ENCODE assay signal across 15 cellular contexts in the genomic region with DNA sequence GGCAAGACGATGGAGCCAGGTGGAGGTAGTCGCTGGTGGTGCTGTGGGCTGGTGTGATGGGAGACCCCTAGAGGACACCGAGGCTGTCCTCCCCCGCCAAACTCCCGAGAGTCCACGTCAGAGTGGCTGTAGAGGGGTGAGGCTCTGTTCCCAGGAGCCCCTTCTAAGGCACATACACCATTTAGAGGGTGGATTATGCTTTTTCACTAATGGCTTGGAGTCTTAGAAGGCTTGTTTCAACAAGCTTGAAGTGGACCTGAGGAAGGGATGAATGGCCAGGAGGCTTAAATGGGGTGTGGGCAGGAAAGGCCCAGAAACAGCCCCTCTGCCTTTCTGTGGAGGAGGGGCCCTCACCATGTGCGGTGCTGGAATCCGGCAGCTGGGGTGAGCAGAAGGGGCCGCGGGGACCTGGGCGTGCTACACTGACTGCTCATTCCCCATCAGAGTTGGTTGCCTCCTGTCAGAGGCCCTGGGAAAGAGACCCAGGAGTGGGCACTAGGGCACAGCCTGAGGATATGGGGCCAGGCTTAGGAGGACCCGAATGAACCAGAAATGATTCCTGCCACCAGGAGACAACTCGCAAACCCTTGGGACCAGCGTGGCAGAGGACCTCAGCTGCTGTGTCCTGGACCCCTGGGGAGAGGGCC.
"Had no signal": no experiment of that assay in that cellular context is flagged by ENCODE, and none has a peak within 500 bp of the region (broad histone marks: within the 10 kb centered on the region; RNA-seq: fewer than 3 reads in every experiment).

No MANE protein-coding gene starts in this region.

- H3K4me3 Mint-ChIP-seq: activated CD4-positive, alpha-beta T cell treated with anti-CD3 and anti-CD28 coated beads, Interleukin-2, amount 10 ng/mL, durations not matched to agents 7 days and 5 days; activated T-helper 17 cell treated with anti-CD3 and anti-CD28 coated beads, Interleukin-2, amount 50 U/mL, for 72 hours; brain; memory B cell; neural crest cell; stimulated activated naive CD8-positive, alpha-beta T cell treated with anti-CD3 and anti-CD28 coated beads, Interleukin-15, amount 100 ng/mL, for 72 hours had no signal

- H3K27ac ChIP-seq: pancreas, thyroid gland had no signal

- H3K9me3 Mint-ChIP-seq: activated CD4-positive, alpha-beta T cell treated with anti-CD3 and anti-CD28 coated beads, Interleukin-2, amount 10 ng/mL, durations not matched to agents 7 days and 5 days; activated T-helper 17 cell treated with anti-CD3 and anti-CD28 coated beads, Interleukin-2, amount 50 U/mL, for 72 hours; memory B cell; neural crest cell; stimulated activated naive CD8-positive, alpha-beta T cell treated with anti-CD3 and anti-CD28 coated beads, Interleukin-15, amount 100 ng/mL, for 72 hours had no signal

- H3K36me3 Mint-ChIP-seq: brain, memory B cell had no signal

- H3K36me3 ChIP-seq: pancreas, thyroid gland had no signal

- H3K4me1 Mint-ChIP-seq: activated CD4-positive, alpha-beta T cell treated with anti-CD3 and anti-CD28 coated beads, Interleukin-2, amount 10 ng/mL, durations not matched to agents 7 days and 5 days; activated T-helper 17 cell treated with anti-CD3 and anti-CD28 coated beads, Interleukin-2, amount 50 U/mL, for 72 hours; memory B cell; stimulated activated naive CD8-positive, alpha-beta T cell treated with anti-CD3 and anti-CD28 coated beads, Interleukin-15, amount 100 ng/mL, for 72 hours had no signal

- H3K9me3 ChIP-seq: pancreas, thyroid gland had no signal

- H3K27me3 Mint-ChIP-seq: activated T-helper 17 cell treated with anti-CD3 and anti-CD28 coated beads, Interleukin-2, amount 50 U/mL, for 72 hours; stimulated activated naive CD8-positive, alpha-beta T cell treated with anti-CD3 and anti-CD28 coated beads, Interleukin-15, amount 100 ng/mL, for 72 hours had no signal

- ATAC-seq: left lobe of liver; pancreas; stimulated activated naive CD8-positive, alpha-beta T cell treated with anti-CD3 and anti-CD28 coated beads, Interleukin-15, amount 100 ng/mL, for 72 hours had no signal

- H3K4me3 ChIP-seq: dorsolateral prefrontal cortex, pancreas, thyroid gland had no signal

- H3K27ac Mint-ChIP-seq: memory B cell had no signal

- DNase-seq: activated CD4-positive, alpha-beta T cell treated with anti-CD3 and anti-CD28 coated beads, Interleukin-2, amount 10 ng/mL, durations not matched to agents 7 days and 5 days; activated CD4-positive, CD25-positive, alpha-beta regulatory T cell; activated naive CD4-positive, alpha-beta T cell treated with anti-CD3 and anti-CD28 coated beads, Interleukin-2, amount 50 U/mL, for 16 hours; activated T-cell treated with anti-CD3 and anti-CD28 coated beads for 4 hours; dorsolateral prefrontal cortex; pancreas; stimulated activated CD4-positive, alpha-beta T cell treated with anti-CD3 and anti-CD28 coated beads, Interleukin-4, amount 100 ng/mL, for 24 hours; stimulated activated naive CD8-positive, alpha-beta T cell treated with anti-CD3 and anti-CD28 coated beads, Interleukin-15, amount 100 ng/mL, for 72 hours; T-helper 2 cell; thyroid gland had no signal

- H3K27me3 ChIP-seq: dorsolateral prefrontal cortex, pancreas, thyroid gland had no signal
